In genomic region chr11:33987975-33988580, GRCh38 we compare ENCODE assay signal across 8 cellular contexts.
A peak's percentile ranks its signal among the peaks of the same experiment; 100 is the strongest.
DNase-seq lines count a peak whose midpoint lies in the region; ATAC-seq and TF ChIP-seq lines count a peak whose summit lies in the region.

No MANE protein-coding gene starts in this region.

- H3K9me3 Mint-ChIP-seq in osteocyte (ENCODE audit: unreplicated experiment) = no peaks in the 10 kb centered on the region

- H3K27me3 Mint-ChIP-seq in osteocyte (ENCODE audit: unreplicated experiment) = peaks cover 13% of the 10 kb centered on the region

- H3K4me3 ChIP-seq in SJCRH30 = no peak overlapping the region
- H3K4me3 ChIP-seq in gastroesophageal sphincter = no peak overlapping the region
- no peak overlapping the region for H3K4me3 ChIP-seq in thyroid gland (replicated peaks in 1 of 3)

- TF ChIP-seq POLR2A in gastroesophageal sphincter (IDR thresholded peaks at IDR 0.05) (no peak), thyroid gland (IDR thresholded peaks at IDR 0.05) (no peak)

- no peaks in the 10 kb centered on the region for H3K4me1 ChIP-seq in SJCRH30
- no peaks in the 10 kb centered on the region for H3K4me1 ChIP-seq in gastroesophageal sphincter
- no peaks in the 10 kb centered on the region for H3K4me1 ChIP-seq in thyroid gland

- H3K36me3 Mint-ChIP-seq in osteocyte (ENCODE audit: unreplicated experiment) = no peaks in the 10 kb centered on the region

- no peak overlapping the region for H3K4me3 Mint-ChIP-seq in osteocyte (ENCODE audit: unreplicated experiment)

- WGBS in gastroesophageal sphincter (ENCODE audit: low coverage in 1 of 2), 2 donors = 29 to 48% methylated on average over 6 to 12 of the region's 12 CpGs
- 55 to 56% methylated on average over 12 of the region's 12 CpGs for whole genome bisulfite sequencing in thyroid gland, 2 donors

- H3K27ac Mint-ChIP-seq in osteocyte (ENCODE audit: unreplicated experiment) = no peak overlapping the region

- TF ChIP-seq CTCF in GM12873 (IDR thresholded peaks at IDR 0.05; ENCODE audit: insufficient read depth, low read depth, low read length, missing control alignments) (peak; percentile 84), gastroesophageal sphincter (IDR thresholded peaks at IDR 0.05) (peak; percentile 15 to 81 (median 62)), osteocyte (IDR thresholded peaks at IDR 0.05) (peak; percentile 79), thyroid gland (IDR thresholded peaks at IDR 0.05) (peak in 5 of 6 experiments; percentile 26 to 52 (median 41))

- no peaks in the 10 kb centered on the region for H3K4me1 Mint-ChIP-seq in osteocyte (ENCODE audit: unreplicated experiment)

- peak; percentile 76 for DNase-seq in LoVo (ENCODE audit: low spot score)
- peak; percentile 76 to 83 for DNase-seq in SJCRH30
- DNase-seq in activated effector memory CD4-positive, alpha-beta T cell treated with anti-CD3 and anti-CD28 coated beads, Interleukin-2, amount 50 U/mL, for 16 hours = peak; percentile 87
- DNase-seq in osteocyte (ENCODE audit: extremely low spot score, unreplicated experiment) = no peak
- peak; percentile 34 to 51 for DNase-seq in thyroid gland

- intact Hi-C loops in thyroid gland (cut with DNase I) = no loop called here

- H3K27ac ChIP-seq in SJCRH30 = no peak overlapping the region
- H3K27ac ChIP-seq in gastroesophageal sphincter = no peak overlapping the region
- H3K27ac ChIP-seq in thyroid gland = no peak overlapping the region

- H3K27me3 ChIP-seq in SJCRH30 (no peaks in the 10 kb centered on the region), gastroesophageal sphincter (peaks cover 5% of the 10 kb centered on the region), thyroid gland (no peaks in the 10 kb centered on the region)

- TF ChIP-seq EP300 in gastroesophageal sphincter (IDR thresholded peaks at IDR 0.05) = no peak

- ATAC-seq in gastroesophageal sphincter (peak; percentile 69), GM18858 (IDR thresholded peaks at IDR 0.05; ENCODE audit: unreplicated experiment) (no peak)

- H3K9me3 ChIP-seq in SJCRH30 (replicated peaks) (no peaks in the 10 kb centered on the region), gastroesophageal sphincter (no peaks in the 10 kb centered on the region), thyroid gland (no peaks in the 10 kb centered on the region)

- H3K36me3 ChIP-seq in SJCRH30 (no peaks in the 10 kb centered on the region), gastroesophageal sphincter (no peaks in the 10 kb centered on the region), thyroid gland (no peaks in the 10 kb centered on the region)
